In genomic region chr12:104064031-104064841, GRCh38 we compare ENCODE assay signal across 1 cellular context.
A peak's percentile ranks its signal among the peaks of the same experiment; 100 is the strongest.
TF ChIP-seq lines count a peak whose summit lies in the region.

Gene HCFC2, plus strand, starts transcription at chr12:104064531. Its CDS starts 30 bp downstream, at chr12:104064561.

TF ChIP-seq in HEK293, 187 proteins besides CTCF, POLR2A, EP300 and RAD21 (continued from another document and continues in another):
- TF ChIP-seq ZBTB10 (tag by site-specific recombination; IDR thresholded peaks at IDR 0.05) (peak; percentile 81; the same call in 1 of the 2 replicates), ZNF391 (tag by site-specific recombination; IDR thresholded peaks at IDR 0.05; ENCODE audit: borderline replicate concordance, low read depth) (peak; percentile 95), PRDM6 (tag by site-specific recombination; IDR thresholded peaks at IDR 0.05) (0 out of 2 replicates have a peak, but pooled peaks have one; percentile 27), REST (tag by site-specific recombination; IDR thresholded peaks at IDR 0.05) (peak; percentile 51; the same call in 1 of the 2 replicates), ZSCAN5A (tag by site-specific recombination; IDR thresholded peaks at IDR 0.05) (0 out of 2 replicates have a peak, but pooled peaks have one; percentile 63), ZNF311 (tag by site-specific recombination; IDR thresholded peaks at IDR 0.05; ENCODE audit: borderline replicate concordance) (no peak), ZNF157 (tag by site-specific recombination; IDR thresholded peaks at IDR 0.05) (no peak), HOXA7 (CRISPR knock-in tag; IDR thresholded peaks at IDR 0.05; ENCODE audit: borderline replicate concordance) (no peak), ZNF792 (tag by site-specific recombination; IDR thresholded peaks at IDR 0.05) (peak; percentile 10; the same call in 1 of the 2 replicates), GLIS1 (tag by site-specific recombination; IDR thresholded peaks at IDR 0.05) (peak; percentile 94), ZNF785 (tag by site-specific recombination; IDR thresholded peaks at IDR 0.05) (peak; percentile 26; the same call in 1 of the 2 replicates), OVOL3 (tag by site-specific recombination; IDR thresholded peaks at IDR 0.05) (peak; percentile 73), ZNF660 (tag by site-specific recombination; IDR thresholded peaks at IDR 0.05) (0 out of 2 replicates have a peak, but pooled peaks have one; percentile 45), ZNF555 (tag by site-specific recombination; conservative IDR thresholded peaks at IDR 0.05) (no peak), GLI2 (tag by site-specific recombination; IDR thresholded peaks at IDR 0.05; ENCODE audit: borderline replicate concordance, low read depth) (no peak; the same call in 1 of the 2 replicates), SP2 (tag by site-specific recombination; IDR thresholded peaks at IDR 0.05) (peak; percentile 76), BCL6B (tag by site-specific recombination; IDR thresholded peaks at IDR 0.05) (no peak), ZNF639 (tag by site-specific recombination; IDR thresholded peaks at IDR 0.05) (peak; percentile 94), ZFP37 (tag by site-specific recombination; IDR thresholded peaks at IDR 0.05) (peak; percentile 56; the same call in 1 of the 2 replicates), KLF1 (tag by site-specific recombination; IDR thresholded peaks at IDR 0.05) (peak; percentile 89), GLIS2 (tag by site-specific recombination; IDR thresholded peaks at IDR 0.05) (peak; percentile 100), ZNF529 (tag by site-specific recombination; IDR thresholded peaks at IDR 0.05; ENCODE audit: insufficient replicate concordance) (no peak), ZNF626 (tag by site-specific recombination; IDR thresholded peaks at IDR 0.05) (no peak), ZNF473 (tag by site-specific recombination; IDR thresholded peaks at IDR 0.05) (no peak), ZNF138 (tag by site-specific recombination; IDR thresholded peaks at IDR 0.05; ENCODE audit: borderline replicate concordance) (no peak), ZNF623 (tag by site-specific recombination; IDR thresholded peaks at IDR 0.05) (no peak), ZFP69B (tag by site-specific recombination; IDR thresholded peaks at IDR 0.05) (peak; percentile 58; the same call in 1 of the 2 replicates), ZNF677 (tag by site-specific recombination; IDR thresholded peaks at IDR 0.05) (no peak), MEIS1 (CRISPR knock-in tag; IDR thresholded peaks at IDR 0.05; ENCODE audit: borderline replicate concordance) (no peak), ZNF335 (tag by site-specific recombination; conservative IDR thresholded peaks at IDR 0.05) (peak; percentile 97), ZBTB48 (tag by site-specific recombination; IDR thresholded peaks at IDR 0.05) (0 out of 2 replicates have a peak, but pooled peaks have one; percentile 28), ZNF26 (tag by site-specific recombination; IDR thresholded peaks at IDR 0.05) (no peak), ZNF223 (tag by site-specific recombination; IDR thresholded peaks at IDR 0.05) (no peak), ZNF404 (tag by site-specific recombination; IDR thresholded peaks at IDR 0.05) (no peak), IKZF3 (tag by site-specific recombination; IDR thresholded peaks at IDR 0.05) (peak; percentile 80), ZNF416 (tag by site-specific recombination; IDR thresholded peaks at IDR 0.05) (no peak), ZNF354C (tag by site-specific recombination; IDR thresholded peaks at IDR 0.05; ENCODE audit: borderline replicate concordance, low read depth) (no peak), AEBP2 (tag by site-specific recombination; IDR thresholded peaks at IDR 0.05; ENCODE audit: borderline replicate concordance) (no peak), ZNF146 (tag by site-specific recombination; IDR thresholded peaks at IDR 0.05) (0 out of 2 replicates have a peak, but pooled peaks have one; percentile 2), ZNF692 (tag by site-specific recombination; IDR thresholded peaks at IDR 0.05) (peak; percentile 71; the same call in 1 of the 2 replicates), ZFP3 (tag by site-specific recombination; IDR thresholded peaks at IDR 0.05; ENCODE audit: low read depth) (no peak), EGR2 (tag by site-specific recombination; IDR thresholded peaks at IDR 0.05; ENCODE audit: low read depth) (peak; percentile 71), TCF7L2 (IDR thresholded peaks at IDR 0.05; ENCODE audit: borderline replicate concordance, low read depth, low read length) (no peak), PRDM1 (tag by site-specific recombination; IDR thresholded peaks at IDR 0.05) (no peak), ZNF114 (tag by site-specific recombination; IDR thresholded peaks at IDR 0.05) (no peak), ZNF76 (tag by site-specific recombination; IDR thresholded peaks at IDR 0.05; ENCODE audit: borderline replicate concordance, low read depth) (peak; percentile 98), BCL11A (tag by site-specific recombination; IDR thresholded peaks at IDR 0.05; ENCODE audit: low read depth) (peak; percentile 73; the same call in 1 of the 2 replicates), ZIC2 (tag by site-specific recombination; IDR thresholded peaks at IDR 0.05) (peak; percentile 93), ZBTB7A (tag by site-specific recombination; IDR thresholded peaks at IDR 0.05; ENCODE audit: low read depth) (0 out of 2 replicates have a peak, but pooled peaks have one; percentile 48), ZNF140 (tag by site-specific recombination; IDR thresholded peaks at IDR 0.05) (no peak), ZNF624 (tag by site-specific recombination; IDR thresholded peaks at IDR 0.05) (no peak)
